In the genomic region with DNA sequence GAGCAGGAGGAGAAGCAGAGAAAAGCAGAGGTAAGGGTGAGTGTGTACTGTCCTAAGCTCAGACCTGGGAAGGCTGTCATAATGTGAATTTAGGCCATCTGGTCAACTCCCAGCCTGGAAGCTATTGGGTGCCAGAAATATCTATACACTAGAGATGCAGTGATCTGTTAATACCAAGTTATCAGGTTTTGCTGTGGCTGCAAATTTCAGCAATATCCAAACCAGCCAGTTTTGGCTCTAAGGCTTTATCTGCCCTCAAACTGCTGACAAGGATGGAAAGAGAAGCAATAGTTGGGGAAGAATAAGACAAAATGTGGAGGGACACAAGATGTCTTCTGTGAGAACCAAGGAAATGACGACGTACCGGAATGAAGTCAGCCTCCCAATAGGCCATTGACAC, we compare ENCODE assay signal across 31 cellular contexts.
"Had no signal": no experiment of that assay in that cellular context is flagged by ENCODE, and none has a peak within 500 bp of the region (broad histone marks: within the 10 kb centered on the region; RNA-seq: fewer than 3 reads in every experiment).

No MANE protein-coding gene starts in this region.

- ATAC-seq: heart right ventricle; left cardiac atrium; left lung; mucosa of descending colon; sciatic nerve; stimulated activated effector memory CD8-positive, alpha-beta T cell treated with anti-CD3 and anti-CD28 coated beads, Interleukin-12 subunit alpha, Interleukin-12 subunit beta, amount 100 ng/mL, for 72 hours; upper lobe of right lung had no signal

- H3K9me3 ChIP-seq: colonic mucosa, esophagus squamous epithelium, heart right ventricle, left lung, mucosa of descending colon, ovary, testis, tibial nerve, upper lobe of right lung, uterus had no signal

- H3K4me3 Mint-ChIP-seq: dendritic cell treated with granulocyte-macrophage colony-stimulating factor and Interleukin-4, amounts not matched to agents 40 ng/mL and 50 ng/mL, for 4 days; mesothelial cell of epicardium; naive B cell; nephron; stimulated activated effector memory CD8-positive, alpha-beta T cell treated with anti-CD3 and anti-CD28 coated beads, Interleukin-12 subunit alpha, Interleukin-12 subunit beta, amount 100 ng/mL, for 72 hours had no signal

- H3K36me3 Mint-ChIP-seq: stimulated activated effector memory CD8-positive, alpha-beta T cell treated with anti-CD3 and anti-CD28 coated beads, Interleukin-12 subunit alpha, Interleukin-12 subunit beta, amount 100 ng/mL, for 72 hours had no signal

- H3K27me3 Mint-ChIP-seq: dendritic cell treated with granulocyte-macrophage colony-stimulating factor and Interleukin-4, amounts not matched to agents 40 ng/mL and 50 ng/mL, for 4 days; naive B cell had no signal

- H3K27ac ChIP-seq: colonic mucosa, heart right ventricle, left lung, ovary, testis, upper lobe of right lung, uterus had no signal

- H3K27ac Mint-ChIP-seq: dendritic cell treated with granulocyte-macrophage colony-stimulating factor and Interleukin-4, amounts not matched to agents 40 ng/mL and 50 ng/mL, for 4 days; mesothelial cell of epicardium; nephron; stimulated activated effector memory CD8-positive, alpha-beta T cell treated with anti-CD3 and anti-CD28 coated beads, Interleukin-12 subunit alpha, Interleukin-12 subunit beta, amount 100 ng/mL, for 72 hours had no signal

- H3K4me2 ChIP-seq: smooth muscle cell had no signal

- DNase-seq: colonic mucosa; effector CD8-positive, alpha-beta T cell; esophagus squamous epithelium; foreskin melanocyte; glutamatergic neuron; heart right ventricle; hippocampal formation; left cardiac atrium; left lung; mesenchymal stem cell; mucosa of descending colon; naive B cell; occipital lobe; ovary; stimulated activated CD4-positive, alpha-beta T cell treated with anti-CD3 and anti-CD28 coated beads, Interleukin-12 subunit alpha, Interleukin-12 subunit beta, amount 100 ng/mL, for 4 hours; stimulated activated CD4-positive, alpha-beta T cell treated with anti-CD3 and anti-CD28 coated beads, Interleukin-2, amount 100 ng/mL, for 24 hours; stimulated activated CD4-positive, alpha-beta T cell treated with anti-CD3 and anti-CD28 coated beads, Interleukin-4, amount 100 ng/mL, for 24 hours; stimulated activated naive CD4-positive, alpha-beta T cell treated with Interleukin-2 at 50 U/mL for 16 hours; substantia nigra; testis; upper lobe of right lung; uterus had no signal

- H3K36me3 ChIP-seq: colonic mucosa, ovary, uterus had no signal

- FAIRE-seq: endothelial cell of umbilical vein, islet of Langerhans had no signal

- H3K27me3 ChIP-seq: colonic mucosa, esophagus squamous epithelium, heart right ventricle, left lung, ovary, testis, tibial nerve, upper lobe of right lung, uterus had no signal

- H3K4me1 ChIP-seq: left lung, upper lobe of right lung, uterus had no signal

- H3K4me1 Mint-ChIP-seq: naive B cell; nephron; stimulated activated effector memory CD8-positive, alpha-beta T cell treated with anti-CD3 and anti-CD28 coated beads, Interleukin-12 subunit alpha, Interleukin-12 subunit beta, amount 100 ng/mL, for 72 hours had no signal

- H3K9me3 Mint-ChIP-seq: dendritic cell treated with granulocyte-macrophage colony-stimulating factor and Interleukin-4, amounts not matched to agents 40 ng/mL and 50 ng/mL, for 4 days; mesothelial cell of epicardium; nephron; stimulated activated effector memory CD8-positive, alpha-beta T cell treated with anti-CD3 and anti-CD28 coated beads, Interleukin-12 subunit alpha, Interleukin-12 subunit beta, amount 100 ng/mL, for 72 hours had no signal

- H3K4me3 ChIP-seq: colonic mucosa, esophagus squamous epithelium, heart right ventricle, left lung, mucosa of descending colon, ovary, smooth muscle cell, testis, tibial nerve, upper lobe of right lung, uterus had no signal
